ENCODE assay signal across 26 cellular contexts in genomic region chr2:167803449-167803988, GRCh38.
"Had no signal": no experiment of that assay in that cellular context is flagged by ENCODE, and none has a peak within 500 bp of the region (broad histone marks: within the 10 kb centered on the region; RNA-seq: fewer than 3 reads in every experiment).

No MANE protein-coding gene starts in this region.

- DNase-seq: dermis blood vessel endothelial cell; dorsolateral prefrontal cortex; effector CD8-positive, alpha-beta T cell; effector memory CD8-positive, alpha-beta T cell; endodermal cell; erythroblast; esophagus squamous epithelium; foreskin fibroblast; foreskin melanocyte; gastrocnemius medialis; glutamatergic neuron; head of caudate nucleus; heart right ventricle; hippocampal formation; left cardiac atrium; left lung; left ventricle myocardium superior; lower lobe of right lung; mesenchymal stem cell; mucosa of descending colon; naive B cell had no signal

- ATAC-seq: effector memory CD8-positive, alpha-beta T cell; esophagus mucosa; gastrocnemius medialis; heart right ventricle; left cardiac atrium; left lung; left ventricle myocardium superior; lower lobe of right lung; mucosa of descending colon had no signal

- FAIRE-seq: colon, endometrium, islet of Langerhans, keratinocyte had no signal
